Comparison of ENCODE assay signal across 8 cellular contexts in the genomic region with DNA sequence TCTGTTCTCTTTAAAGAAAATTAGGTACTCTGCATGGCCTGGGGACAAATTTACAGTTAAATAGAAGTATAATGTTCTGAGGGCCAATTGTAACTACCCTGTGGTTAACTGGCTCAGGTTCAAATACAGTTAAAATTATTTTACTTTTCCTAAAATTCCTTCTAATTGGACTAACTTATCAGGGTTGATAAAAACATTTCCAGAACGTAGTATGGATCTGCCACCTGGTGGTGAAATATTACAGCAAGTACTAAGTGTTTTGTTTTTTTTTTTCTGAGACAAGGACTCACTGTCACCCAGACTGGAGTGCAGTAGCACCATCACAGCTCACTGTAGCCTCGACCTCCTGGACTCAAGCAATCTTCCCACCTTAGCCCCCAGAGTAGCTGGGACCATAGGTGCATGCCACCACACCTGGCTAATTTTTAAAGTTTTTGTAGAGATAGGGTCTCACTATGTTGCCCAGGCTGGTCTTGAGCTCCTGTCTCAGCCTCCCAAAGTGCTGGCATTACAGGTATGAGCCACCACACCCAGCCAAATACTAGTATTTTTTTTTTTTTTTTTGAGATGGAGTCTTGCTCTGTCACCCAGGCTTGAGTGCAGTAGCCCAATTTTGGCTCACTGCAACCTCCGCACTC. TPM values are rescaled to one million over a fixed set of nuclear protein-coding genes. Genes with fewer than 3 reads are reported as not detected.
A peak's percentile ranks its signal among the peaks of the same experiment; 100 is the strongest.
DNase-seq lines count a peak whose midpoint lies in the region; ATAC-seq, FAIRE-seq and TF ChIP-seq lines count a peak whose summit lies in the region.

No MANE protein-coding gene starts in this region.

- CTCF ChIA-PET in HEK293 (lab: Yijun Ruan, JAX): interaction anchor here (0.6 to 3.1 kb wide), 26 partner anchors 17 to 481 kb away, joined by 3 to 33 read pairs (median 4); no protein-coding TSS in a partner anchor

- ATAC-seq in GM21447 (IDR thresholded peaks at IDR 0.05; ENCODE audit: unreplicated experiment): no peak

- TF ChIP-seq CTCF in D721Med (IDR thresholded peaks at IDR 0.05; ENCODE audit: insufficient read depth, missing control alignments) (peak; percentile 71), HEK293 (tag by site-specific recombination; IDR thresholded peaks at IDR 0.05) (peak; percentile 67)

- H3K36me3 ChIP-seq in HEK293 (ENCODE audit: control insufficient read depth in 2 of 2, insufficient read depth in 1 of 2, low read length in 2 of 2): no peaks in the 10 kb centered on the region; a peak in 1 of 3 replicates

- no peak overlapping the region for H3K27ac ChIP-seq in HEK293 (ENCODE audit: extremely low read depth, low read depth, low read length)

- H3K9me3 ChIP-seq in HEK293 (ENCODE audit: control insufficient read depth, insufficient read depth, low read depth, low read length): 0 out of 2 replicates have a peak, but pooled peaks cover 2% of the 10 kb centered on the region

- H3K4me3 ChIP-seq in HEK293 (ENCODE audit: low read depth, low read length): no peak overlapping the region

- POLR2A ChIA-PET in HEK293 (lab: Yijun Ruan, JAX): interaction anchor here (0.7 kb wide), 1 partner anchor 136 kb away, joined by 3 read pairs; no protein-coding TSS in a partner anchor

- FAIRE-seq in D721Med (lab: Jason Lieb, UNC) (peak; percentile 48), endometrium (lab: Jason Lieb, UNC) (peak; percentile 94)

- DNase-seq in D721Med (ENCODE audit: insufficient read length, low spot score) (no peak), OCI-M1 (lab: John Stamatoyannopoulos, UW) (peak; percentile 74), myocyte (ENCODE audit: low read depth) (peak; percentile 57), NCI-H187 (lab: John Stamatoyannopoulos, UW) (no peak)
- DNase-seq in stimulated activated naive CD4-positive, alpha-beta T cell treated with Interleukin-2 at 50 U/mL for 16 hours (lab: John Stamatoyannopoulos, UW): no peak

- peaks cover 12% of the 10 kb centered on the region for H3K4me1 ChIP-seq in HEK293 (ENCODE audit: control insufficient read depth, insufficient read depth, low read length)

TF ChIP-seq in HEK293, 187 proteins besides CTCF, POLR2A, EP300 and RAD21:
- TF ChIP-seq ZNF596 (tag by site-specific recombination; IDR thresholded peaks at IDR 0.05) (no peak), ZNF2 (tag by site-specific recombination; IDR thresholded peaks at IDR 0.05) (peak; percentile 89), ZNF654 (tag by site-specific recombination; IDR thresholded peaks at IDR 0.05; ENCODE audit: low read depth) (peak; percentile 88), ZNF121 (tag by site-specific recombination; IDR thresholded peaks at IDR 0.05) (peak; percentile 96; the same call in 1 of the 2 replicates), KLF9 (tag by site-specific recombination; IDR thresholded peaks at IDR 0.05; ENCODE audit: low read depth) (no peak), ZNF660 (tag by site-specific recombination; IDR thresholded peaks at IDR 0.05) (0 out of 2 replicates have a peak, but pooled peaks have one; percentile 23), SP7 (tag by site-specific recombination; IDR thresholded peaks at IDR 0.05) (0 out of 2 replicates have a peak, but pooled peaks have one; percentile 21), ZNF10 (tag by site-specific recombination; IDR thresholded peaks at IDR 0.05) (no peak), ZNF670 (tag by site-specific recombination; IDR thresholded peaks at IDR 0.05; ENCODE audit: low read depth) (no peak), ZSCAN30 (tag by site-specific recombination; IDR thresholded peaks at IDR 0.05) (0 out of 2 replicates have a peak, but pooled peaks have one; percentile 36), IKZF3 (tag by site-specific recombination; IDR thresholded peaks at IDR 0.05) (peak; percentile 44; the same call in 1 of the 2 replicates)
- TF ChIP-seq, protein P1, sequence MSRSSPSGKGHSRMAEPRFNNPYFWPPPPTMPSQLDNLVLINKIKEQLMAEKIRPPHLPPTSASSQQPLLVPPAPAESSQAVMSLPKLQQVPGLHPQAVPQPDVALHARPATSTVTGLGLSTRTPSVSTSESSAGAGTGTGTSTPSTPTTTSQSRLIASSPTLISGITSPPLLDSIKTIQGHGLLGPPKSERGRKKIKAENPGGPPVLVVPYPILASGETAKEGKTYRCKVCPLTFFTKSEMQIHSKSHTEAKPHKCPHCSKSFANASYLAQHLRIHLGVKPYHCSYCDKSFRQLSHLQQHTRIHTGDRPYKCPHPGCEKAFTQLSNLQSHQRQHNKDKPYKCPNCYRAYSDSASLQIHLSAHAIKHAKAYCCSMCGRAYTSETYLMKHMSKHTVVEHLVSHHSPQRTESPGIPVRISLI (tag by site-specific recombination; IDR thresholded peaks at IDR 0.05): peak; percentile 73; the same call in 1 of the 2 replicates
- TF ChIP-seq, protein P2, sequence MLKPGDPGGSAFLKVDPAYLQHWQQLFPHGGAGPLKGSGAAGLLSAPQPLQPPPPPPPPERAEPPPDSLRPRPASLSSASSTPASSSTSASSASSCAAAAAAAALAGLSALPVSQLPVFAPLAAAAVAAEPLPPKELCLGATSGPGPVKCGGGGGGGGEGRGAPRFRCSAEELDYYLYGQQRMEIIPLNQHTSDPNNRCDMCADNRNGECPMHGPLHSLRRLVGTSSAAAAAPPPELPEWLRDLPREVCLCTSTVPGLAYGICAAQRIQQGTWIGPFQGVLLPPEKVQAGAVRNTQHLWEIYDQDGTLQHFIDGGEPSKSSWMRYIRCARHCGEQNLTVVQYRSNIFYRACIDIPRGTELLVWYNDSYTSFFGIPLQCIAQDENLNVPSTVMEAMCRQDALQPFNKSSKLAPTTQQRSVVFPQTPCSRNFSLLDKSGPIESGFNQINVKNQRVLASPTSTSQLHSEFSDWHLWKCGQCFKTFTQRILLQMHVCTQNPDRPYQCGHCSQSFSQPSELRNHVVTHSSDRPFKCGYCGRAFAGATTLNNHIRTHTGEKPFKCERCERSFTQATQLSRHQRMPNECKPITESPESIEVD (tag by site-specific recombination; IDR thresholded peaks at IDR 0.05): peak; percentile 90
- TF ChIP-seq, protein P3, sequence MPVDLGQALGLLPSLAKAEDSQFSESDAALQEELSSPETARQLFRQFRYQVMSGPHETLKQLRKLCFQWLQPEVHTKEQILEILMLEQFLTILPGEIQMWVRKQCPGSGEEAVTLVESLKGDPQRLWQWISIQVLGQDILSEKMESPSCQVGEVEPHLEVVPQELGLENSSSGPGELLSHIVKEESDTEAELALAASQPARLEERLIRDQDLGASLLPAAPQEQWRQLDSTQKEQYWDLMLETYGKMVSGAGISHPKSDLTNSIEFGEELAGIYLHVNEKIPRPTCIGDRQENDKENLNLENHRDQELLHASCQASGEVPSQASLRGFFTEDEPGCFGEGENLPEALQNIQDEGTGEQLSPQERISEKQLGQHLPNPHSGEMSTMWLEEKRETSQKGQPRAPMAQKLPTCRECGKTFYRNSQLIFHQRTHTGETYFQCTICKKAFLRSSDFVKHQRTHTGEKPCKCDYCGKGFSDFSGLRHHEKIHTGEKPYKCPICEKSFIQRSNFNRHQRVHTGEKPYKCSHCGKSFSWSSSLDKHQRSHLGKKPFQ (tag by site-specific recombination; IDR thresholded peaks at IDR 0.05): no peak

RNA-seq across cellular contexts. Expression of a gene that starts 29.2 kb away (rescaled TPM):
- total RNA-seq in myocyte: 3.5 and 4.5 TPM in 2 replicates
- 2.3 TPM for polyA plus RNA-seq in myocyte (2012)

Comparison
In these comparisons a context has a peak if more than half of its experiments do, and no peak if none do; other contexts are left out.
1. DNase-seq: peak in OCI-M1 (single experiment) and myocyte (single experiment); none in D721Med (single experiment), stimulated activated naive CD4-positive, alpha-beta T cell treated with Interleukin-2 at 50 U/mL for 16 hours (single experiment) and NCI-H187 (0 of 2).